14 cellular contexts compared by ENCODE assay signal in the genomic region with DNA sequence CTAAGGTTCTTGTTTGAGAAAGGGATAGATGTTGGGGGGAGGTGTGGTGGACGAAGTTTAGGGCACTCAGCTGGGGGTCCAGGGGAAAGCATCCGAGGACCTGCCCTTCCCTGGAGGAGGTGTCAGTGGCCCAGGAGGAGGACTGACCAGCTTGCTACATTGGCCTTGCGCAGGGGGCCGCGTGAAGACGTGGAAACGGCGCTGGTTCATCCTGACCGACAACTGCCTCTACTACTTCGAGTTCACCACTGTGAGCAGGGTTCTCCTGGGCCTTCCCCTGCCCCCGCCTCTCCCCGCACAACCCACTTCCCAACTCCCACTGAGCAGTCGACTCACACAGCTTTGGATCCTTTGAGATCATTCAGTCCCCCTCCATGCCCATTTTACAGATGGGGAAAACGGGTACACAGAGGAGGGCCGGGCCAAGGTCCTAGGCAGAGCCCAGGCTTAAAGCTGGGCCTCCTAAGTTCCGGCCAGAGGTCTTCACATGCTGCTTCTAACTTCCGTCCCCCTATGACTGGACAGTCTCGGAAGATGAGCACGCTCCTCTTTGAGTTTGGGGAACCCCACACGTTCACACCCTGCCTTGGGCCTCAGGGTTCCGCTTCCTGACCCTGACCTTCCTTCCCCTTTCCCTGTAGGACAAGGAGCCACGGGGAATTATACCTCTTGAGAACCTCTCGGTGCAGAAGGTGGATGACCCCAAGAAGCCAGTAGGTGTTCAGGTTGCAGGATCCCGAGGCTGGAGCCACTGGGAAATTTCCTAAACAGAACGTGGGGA.
A peak's percentile ranks its signal among the peaks of the same experiment; 100 is the strongest.
DNase-seq lines count a peak whose midpoint lies in the region; ATAC-seq and FAIRE-seq lines count a peak whose summit lies in the region.
"Had no signal": no experiment of that assay in that cellular context is flagged by ENCODE, and none has a peak within 500 bp of the region (broad histone marks: within the 10 kb centered on the region; RNA-seq: fewer than 3 reads in every experiment).

No MANE protein-coding gene starts in this region.

- peak overlapping the region; percentile 89 for H3K27ac Mint-ChIP-seq in dendritic cell treated with granulocyte-macrophage colony-stimulating factor and Interleukin-4, amounts not matched to agents 40 ng/mL and 50 ng/mL, for 4 days
- H3K27ac Mint-ChIP-seq in memory B cell: peak overlapping the region; percentile 53

- no peak for DNase-seq in GM18507 (ENCODE audit: extremely low spot score, insufficient read length, low read depth)
- DNase-seq in memory B cell (ENCODE audit: low spot score in 2 of 2): no peak
- DNase-seq in NCI-H1930 (lab: John Stamatoyannopoulos, UW): no peak
- no peak for DNase-seq in NOMO-1 treated with dmso at 0.1 percent for 144 hours (lab: John Stamatoyannopoulos, UW; ENCODE audit: unreplicated experiment)
- DNase-seq: activated T-cell treated with anti-CD3 and anti-CD28 coated beads, Interleukin-2, amount 50 U/mL, for 48 hours; GM23248; retina; stimulated activated CD4-positive, alpha-beta T cell treated with anti-CD3 and anti-CD28 coated beads, Interleukin-4, amount 100 ng/mL, for 1 hour had no signal

- H3K4me3 Mint-ChIP-seq in dendritic cell treated with granulocyte-macrophage colony-stimulating factor and Interleukin-4, amounts not matched to agents 40 ng/mL and 50 ng/mL, for 4 days: peak overlapping the region; percentile 51
- peak overlapping the region; percentile 6 for H3K4me3 Mint-ChIP-seq in memory B cell

- peak; percentile 86 for FAIRE-seq in GM18507 (lab: Jason Lieb, UNC)
- FAIRE-seq: astrocyte had no signal

- H3K4me2 ChIP-seq in BLaER1 treated with 17β-estradiol and CSF1 and Interleukin-3, amounts not matched to agents 10 nM and 100 nM: peak overlapping the region; percentile 85 to 98 (median 97)

- H4K20me1 ChIP-seq in BLaER1 treated with 17β-estradiol and CSF1 and Interleukin-3, amounts not matched to agents 10 nM and 100 nM: peaks cover 0 to 99% (median 13%) of the 10 kb centered on the region in 11 experiments; a peak in 11 of 22 replicates

- ATAC-seq in memory B cell (ENCODE audit: low read depth) (no peak), HG03025 (IDR thresholded peaks at IDR 0.05; ENCODE audit: low FRiP score, unreplicated experiment) (no peak), GM21786 (IDR thresholded peaks at IDR 0.05; ENCODE audit: unreplicated experiment) (no peak)

- no peaks in the 10 kb centered on the region for H3K9me3 ChIP-seq in BLaER1 treated with 17β-estradiol and CSF1 and Interleukin-3, amounts not matched to agents 10 nM and 100 nM (replicated peaks in 1 of 11)

- peak overlapping the region in 6 of 11 experiments; percentile 11 to 74 (median 54); a peak in 11 of 22 replicates for H3K27ac ChIP-seq in BLaER1 treated with 17β-estradiol and CSF1 and Interleukin-3, amounts not matched to agents 10 nM and 100 nM
- H3K27ac ChIP-seq: GM23248, SK-N-MC had no signal

- no peaks in the 10 kb centered on the region for H3K27me3 ChIP-seq in BLaER1 treated with 17β-estradiol and CSF1 and Interleukin-3, amounts not matched to agents 10 nM and 100 nM

- peaks cover 0 to 81% (median 8%) of the 10 kb centered on the region in 11 experiments; a peak in 11 of 22 replicates for H3K36me3 ChIP-seq in BLaER1 treated with 17β-estradiol and CSF1 and Interleukin-3, amounts not matched to agents 10 nM and 100 nM

- peaks cover 93% of the 10 kb centered on the region for H3K4me1 Mint-ChIP-seq in dendritic cell treated with granulocyte-macrophage colony-stimulating factor and Interleukin-4, amounts not matched to agents 40 ng/mL and 50 ng/mL, for 4 days (ENCODE audit: low read depth)
- peaks cover 61% of the 10 kb centered on the region for H3K4me1 Mint-ChIP-seq in memory B cell

- H3K9ac ChIP-seq in BLaER1 treated with 17β-estradiol and CSF1 and Interleukin-3, amounts not matched to agents 10 nM and 100 nM: peak overlapping the region in 8 of 11 experiments; percentile 9 to 68 (median 34); a peak in 9 of 22 replicates
- H3K9ac ChIP-seq: GM23248 had no signal

- H3K27me3 Mint-ChIP-seq in dendritic cell treated with granulocyte-macrophage colony-stimulating factor and Interleukin-4, amounts not matched to agents 40 ng/mL and 50 ng/mL, for 4 days: no peaks in the 10 kb centered on the region
- no peaks in the 10 kb centered on the region for H3K27me3 Mint-ChIP-seq in memory B cell

- H3K4me3 ChIP-seq in BLaER1 treated with 17β-estradiol and CSF1 and Interleukin-3, amounts not matched to agents 10 nM and 100 nM: no peak overlapping the region
- H3K4me3 ChIP-seq: GM23248, SK-N-MC had no signal

- H3K4me1 ChIP-seq in BLaER1 treated with 17β-estradiol and CSF1 and Interleukin-3, amounts not matched to agents 10 nM and 100 nM: peaks cover 95 to 100% (median 100%) of the 10 kb centered on the region in 10 experiments

- intact Hi-C loops in dendritic cell treated with granulocyte-macrophage colony-stimulating factor and Interleukin-4, amounts not matched to agents 40 ng/mL and 50 ng/mL, for 4 days (cut with micrococcal nuclease): loop anchor here (1.0 to 2.0 kb wide), 2 partner anchors 26 to 44 kb away; no protein-coding TSS in a partner anchor

- H3K36me3 Mint-ChIP-seq in dendritic cell treated with granulocyte-macrophage colony-stimulating factor and Interleukin-4, amounts not matched to agents 40 ng/mL and 50 ng/mL, for 4 days (ENCODE audit: low read depth): peaks cover 91% of the 10 kb centered on the region
- H3K36me3 Mint-ChIP-seq in memory B cell: peaks cover 14% of the 10 kb centered on the region

- no peaks in the 10 kb centered on the region for H3K9me3 Mint-ChIP-seq in dendritic cell treated with granulocyte-macrophage colony-stimulating factor and Interleukin-4, amounts not matched to agents 40 ng/mL and 50 ng/mL, for 4 days
- H3K9me3 Mint-ChIP-seq in memory B cell: no peaks in the 10 kb centered on the region
